12 cellular contexts compared by ENCODE assay signal in the genomic region with DNA sequence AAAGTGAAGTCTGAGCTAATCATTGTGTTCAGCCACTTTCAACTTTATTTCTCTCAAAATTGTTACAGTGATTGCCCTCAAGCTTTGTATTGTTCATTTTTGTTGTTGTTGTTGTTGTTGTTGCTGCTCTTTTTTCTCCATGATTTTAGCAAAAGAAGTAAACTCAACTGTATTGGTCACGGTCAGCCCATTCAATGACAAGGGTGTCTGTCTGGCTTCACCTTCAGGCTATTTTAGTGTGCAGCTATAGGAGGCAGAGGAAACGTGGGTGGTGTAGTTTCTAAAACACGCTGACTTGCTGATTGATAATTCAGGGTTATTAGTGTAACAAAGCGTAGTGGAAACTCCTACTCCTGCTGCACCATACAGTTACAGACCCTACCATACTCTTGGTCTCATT.
DNase-seq lines count a peak whose midpoint lies in the region; ATAC-seq lines count a peak whose summit lies in the region.
"Had no signal": no experiment of that assay in that cellular context is flagged by ENCODE, and none has a peak within 500 bp of the region (broad histone marks: within the 10 kb centered on the region; RNA-seq: fewer than 3 reads in every experiment).

No MANE protein-coding gene starts in this region.

- peak; percentile 29 for DNase-seq in germinal center (ENCODE audit: low spot score)
- DNase-seq in activated gamma-delta T cell treated with Interleukin-2 at 50 U/mL for 16 hours, result no peak
- no peak for DNase-seq in SKM-1 treated with dmso at 0.1 percent for 144 hours (lab: John Stamatoyannopoulos, UW; ENCODE audit: unreplicated experiment)
- no peak for DNase-seq in NCI-H1436 treated with DMSO at 0.1 percent for 48 hours (lab: John Stamatoyannopoulos, UW)
- DNase-seq: activated naive CD4-positive, alpha-beta T cell treated with anti-CD3 and anti-CD28 coated beads for 36 hours; hypothalamus; NCI-H1417 treated with DMSO at 0.1 percent for 48 hours; OCI-M1; stimulated activated CD4-positive, alpha-beta T cell treated with anti-CD3 and anti-CD28 coated beads, Interleukin-12 subunit alpha, Interleukin-12 subunit beta, amount 100 ng/mL, for 4 hours had no signal

- peak; percentile 66 for ATAC-seq in GM18907 (IDR thresholded peaks at IDR 0.05; ENCODE audit: unreplicated experiment)
- peak; percentile 89 for ATAC-seq in GM21576 (IDR thresholded peaks at IDR 0.05; ENCODE audit: unreplicated experiment)
- ATAC-seq in HG03135 (IDR thresholded peaks at IDR 0.05; ENCODE audit: unreplicated experiment), result peak; percentile 72
